In the genomic region with DNA sequence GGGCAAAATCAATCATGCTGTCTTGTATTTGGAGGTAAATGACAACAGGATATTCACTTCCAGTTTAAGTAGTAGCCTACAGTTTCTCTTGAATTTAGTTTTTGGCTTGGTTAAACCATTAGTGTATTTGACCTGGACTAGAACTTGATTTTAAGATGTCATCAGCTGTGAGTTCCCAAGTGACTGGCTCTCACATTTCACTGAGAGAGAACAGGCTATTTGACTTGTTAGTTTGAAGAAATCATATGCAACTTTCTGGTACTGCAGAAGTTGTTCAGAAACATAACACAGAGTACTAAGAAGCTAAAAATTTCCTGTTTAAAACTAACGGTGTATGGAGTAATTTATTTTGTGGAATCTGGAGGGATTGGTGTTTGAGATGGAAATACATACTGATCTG, we compare ENCODE assay signal across 17 cellular contexts. TPM values are rescaled to one million over a fixed set of nuclear protein-coding genes. Genes with fewer than 3 reads are reported as not detected.
DNase-seq lines count a peak whose midpoint lies in the region; ATAC-seq and TF ChIP-seq lines count a peak whose summit lies in the region.
"Had no signal": no experiment of that assay in that cellular context is flagged by ENCODE, and none has a peak within 500 bp of the region (broad histone marks: within the 10 kb centered on the region; RNA-seq: fewer than 3 reads in every experiment).

No MANE protein-coding gene starts in this region.

- H3K9me2 ChIP-seq in PC-3 (replicated peaks; ENCODE audit: low read length) = no peaks in the 10 kb centered on the region

- H3K79me2 ChIP-seq in PC-3 (ENCODE audit: low read length) = peaks cover 87% of the 10 kb centered on the region

- peak overlapping the region; percentile 34 for H3K9ac ChIP-seq in PC-3 (ENCODE audit: low read length)
- H3K9ac ChIP-seq: parathyroid adenoma had no signal

- CTCF ChIA-PET in HEK293 (lab: Yijun Ruan, JAX) = no interaction called here
- CTCF ChIA-PET in PC-3 (lab: Charles Lee) = interaction anchor here (0.5 to 1.2 kb wide), 2 partner anchors 20 to 497 kb away, joined by 5 to 6 read pairs; no protein-coding TSS in a partner anchor

- no peak for TF ChIP-seq CTCF in HEK293 (tag by site-specific recombination; IDR thresholded peaks at IDR 0.05)
- TF ChIP-seq CTCF in PC-3 (conservative IDR thresholded peaks at IDR 0.05; ENCODE audit: low read depth, low read length) = no peak
- TF ChIP-seq CTCF in gastrocnemius medialis (IDR thresholded peaks at IDR 0.05 in 4 of 5, conservative IDR thresholded peaks at IDR 0.05 in 1 of 5) = no peak

- no peak overlapping the region for H3K27ac ChIP-seq in HEK293 (ENCODE audit: extremely low read depth, low read depth, low read length)
- peak overlapping the region; percentile 78 for H3K27ac ChIP-seq in PC-3 (ENCODE audit: low read length)
- peak overlapping the region; percentile 87 for H3K27ac ChIP-seq in epithelial cell of prostate
- H3K27ac ChIP-seq in gastrocnemius medialis = peak overlapping the region; percentile 64 to 80 (median 72)
- H3K27ac ChIP-seq: parathyroid adenoma had no signal

- H3K27me3 ChIP-seq in PC-3 (ENCODE audit: low read length) = no peaks in the 10 kb centered on the region
- no peaks in the 10 kb centered on the region for H3K27me3 ChIP-seq in gastrocnemius medialis

- peak overlapping the region; percentile 72 for H3K4me2 ChIP-seq in PC-3 (ENCODE audit: low read length)

- H2AFZ ChIP-seq in PC-3 (ENCODE audit: low read length) = no peak overlapping the region
- H2AFZ ChIP-seq: parathyroid adenoma had no signal

- H3K4me1 ChIP-seq in HEK293 (ENCODE audit: control insufficient read depth, insufficient read depth, low read length) (peaks cover 23% of the 10 kb centered on the region), PC-3 (ENCODE audit: insufficient read depth, low read length) (peaks cover 59% of the 10 kb centered on the region), gastrocnemius medialis (peaks cover 60 to 75% of the 10 kb centered on the region in 2 donors)

- DNase-seq in PC-3 (peak; percentile 28), epithelial cell of prostate (ENCODE audit: low read depth, low spot score) (no peak), gastrocnemius medialis (no peak)
- no peak for DNase-seq in stimulated activated CD4-positive, alpha-beta T cell treated with anti-CD3 and anti-CD28 coated beads, Interleukin-4, amount 100 ng/mL, for 24 hours
- DNase-seq: activated CD4-positive, alpha-beta T cell treated with anti-CD3 and anti-CD28 coated beads for 4 hours; activated T-cell treated with anti-CD3 and anti-CD28 coated beads for 4 hours; CD4-positive, alpha-beta memory T cell; central memory CD4-positive, alpha-beta T cell; hippocampal formation; NCI-H2029 treated with DMSO at 0.1 percent for 48 hours; stimulated activated CD4-positive, alpha-beta T cell treated with anti-CD3 and anti-CD28 coated beads, Interleukin-12 subunit alpha, Interleukin-12 subunit beta, amount 100 ng/mL, for 4 hours had no signal

- H3K4me3 ChIP-seq in HEK293 (ENCODE audit: low read depth, low read length) = no peak overlapping the region
- peak overlapping the region; percentile 41 for H3K4me3 ChIP-seq in PC-3 (ENCODE audit: low read length)
- no peak overlapping the region for H3K4me3 ChIP-seq in gastrocnemius medialis

- TF ChIP-seq POLR2A in gastrocnemius medialis (IDR thresholded peaks at IDR 0.05) = no peak

- POLR2A ChIA-PET in HEK293 (lab: Yijun Ruan, JAX) (no interaction called here), PC-3 (lab: Charles Lee; ENCODE audit: unreplicated experiment) (interaction anchor here (0.6 kb wide), 2 partner anchors 16 to 113 kb away, joined by 3 to 4 read pairs; no protein-coding TSS in a partner anchor)

- in situ Hi-C loops in gastrocnemius medialis (cut with MboI; ENCODE audit: low sequenced_read_pairs in 4 of 4) = no loop called here

- no peaks in the 10 kb centered on the region for H3K36me3 ChIP-seq in HEK293 (ENCODE audit: control insufficient read depth in 2 of 2, insufficient read depth in 1 of 2, low read length in 2 of 2)
- H3K36me3 ChIP-seq in PC-3 (ENCODE audit: low read depth, low read length) = 0 out of 2 replicates have a peak, but pooled peaks cover 5% of the 10 kb centered on the region
- no peaks in the 10 kb centered on the region for H3K36me3 ChIP-seq in gastrocnemius medialis

- BruUV-seq in PC-3 (replicated peaks; lab: Mats Ljungman, UMichigan) = no TSS peak

- intact Hi-C loops in PC-3 (cut with micrococcal nuclease) = loop anchor here (1.0 to 5.0 kb wide), 6 partner anchors 21 to 495 kb away; no protein-coding TSS in a partner anchor
- intact Hi-C loops in gastrocnemius medialis (cut with DNase I; ENCODE audit: low total_unique reads) = loop anchor here (5.0 kb wide), 1 partner anchor 110 kb away; no protein-coding TSS in a partner anchor

- H3F3A ChIP-seq in PC-3 (ENCODE audit: low read length, unreplicated experiment) = peaks cover 13% of the 10 kb centered on the region

- ATAC-seq in PC-3 = no peak; the same call in 1 of the 2 replicates
- peak; percentile 44 to 72 for ATAC-seq in gastrocnemius medialis
- ATAC-seq in HG02571 (IDR thresholded peaks at IDR 0.05; ENCODE audit: unreplicated experiment) = no peak
- no peak for ATAC-seq in HG02798 (IDR thresholded peaks at IDR 0.05; ENCODE audit: poor library complexity, unreplicated experiment)
- ATAC-seq: activated naive CD4-positive, alpha-beta T cell treated with anti-CD3 and anti-CD28 coated beads, Interleukin-2, amount 50 U/mL, for 72 hours; Right ventricle myocardium inferior had no signal

- H3K9me3 ChIP-seq in HEK293 (ENCODE audit: control insufficient read depth, insufficient read depth, low read depth, low read length) (no peaks in the 10 kb centered on the region), PC-3 (ENCODE audit: low read length) (no peaks in the 10 kb centered on the region), gastrocnemius medialis (no peaks in the 10 kb centered on the region)

- H4K20me1 ChIP-seq in PC-3 (ENCODE audit: low read length) = no peaks in the 10 kb centered on the region

TF ChIP-seq in HEK293, 187 proteins besides CTCF, POLR2A, EP300 and RAD21:
- TF ChIP-seq, protein P1, sequence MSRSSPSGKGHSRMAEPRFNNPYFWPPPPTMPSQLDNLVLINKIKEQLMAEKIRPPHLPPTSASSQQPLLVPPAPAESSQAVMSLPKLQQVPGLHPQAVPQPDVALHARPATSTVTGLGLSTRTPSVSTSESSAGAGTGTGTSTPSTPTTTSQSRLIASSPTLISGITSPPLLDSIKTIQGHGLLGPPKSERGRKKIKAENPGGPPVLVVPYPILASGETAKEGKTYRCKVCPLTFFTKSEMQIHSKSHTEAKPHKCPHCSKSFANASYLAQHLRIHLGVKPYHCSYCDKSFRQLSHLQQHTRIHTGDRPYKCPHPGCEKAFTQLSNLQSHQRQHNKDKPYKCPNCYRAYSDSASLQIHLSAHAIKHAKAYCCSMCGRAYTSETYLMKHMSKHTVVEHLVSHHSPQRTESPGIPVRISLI (tag by site-specific recombination; IDR thresholded peaks at IDR 0.05) = no peak
- TF ChIP-seq ZNF777 (tag by site-specific recombination; IDR thresholded peaks at IDR 0.05; ENCODE audit: borderline replicate concordance) = no peak
- TF ChIP-seq, protein P2, sequence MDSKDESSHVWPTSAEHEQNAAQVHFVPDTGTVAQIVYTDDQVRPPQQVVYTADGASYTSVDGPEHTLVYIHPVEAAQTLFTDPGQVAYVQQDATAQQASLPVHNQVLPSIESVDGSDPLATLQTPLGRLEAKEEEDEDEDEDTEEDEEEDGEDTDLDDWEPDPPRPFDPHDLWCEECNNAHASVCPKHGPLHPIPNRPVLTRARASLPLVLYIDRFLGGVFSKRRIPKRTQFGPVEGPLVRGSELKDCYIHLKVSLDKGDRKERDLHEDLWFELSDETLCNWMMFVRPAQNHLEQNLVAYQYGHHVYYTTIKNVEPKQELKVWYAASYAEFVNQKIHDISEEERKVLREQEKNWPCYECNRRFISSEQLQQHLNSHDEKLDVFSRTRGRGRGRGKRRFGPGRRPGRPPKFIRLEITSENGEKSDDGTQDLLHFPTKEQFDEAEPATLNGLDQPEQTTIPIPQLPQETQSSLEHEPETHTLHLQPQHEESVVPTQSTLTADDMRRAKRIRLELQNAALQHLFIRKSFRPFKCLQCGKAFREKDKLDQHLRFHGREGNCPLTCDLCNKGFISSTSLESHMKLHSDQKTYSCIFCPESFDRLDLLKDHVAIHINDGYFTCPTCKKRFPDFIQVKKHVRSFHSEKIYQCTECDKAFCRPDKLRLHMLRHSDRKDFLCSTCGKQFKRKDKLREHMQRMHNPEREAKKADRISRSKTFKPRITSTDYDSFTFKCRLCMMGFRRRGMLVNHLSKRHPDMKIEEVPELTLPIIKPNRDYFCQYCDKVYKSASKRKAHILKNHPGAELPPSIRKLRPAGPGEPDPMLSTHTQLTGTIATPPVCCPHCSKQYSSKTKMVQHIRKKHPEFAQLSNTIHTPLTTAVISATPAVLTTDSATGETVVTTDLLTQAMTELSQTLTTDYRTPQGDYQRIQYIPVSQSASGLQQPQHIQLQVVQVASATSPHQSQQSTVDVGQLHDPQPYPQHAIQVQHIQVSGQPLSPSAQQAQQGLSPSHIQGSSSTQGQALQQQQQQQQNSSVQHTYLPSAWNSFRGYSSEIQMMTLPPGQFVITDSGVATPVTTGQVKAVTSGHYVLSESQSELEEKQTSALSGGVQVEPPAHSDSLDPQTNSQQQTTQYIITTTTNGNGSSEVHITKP (tag by site-specific recombination; IDR thresholded peaks at IDR 0.05) = 0 out of 2 replicates have a peak, but pooled peaks have one; percentile 9
- no peak for TF ChIP-seq MEIS1 (CRISPR knock-in tag; IDR thresholded peaks at IDR 0.05; ENCODE audit: borderline replicate concordance)
- no peak for TF ChIP-seq MYNN (tag by site-specific recombination; IDR thresholded peaks at IDR 0.05; ENCODE audit: borderline replicate concordance)

RNA-seq across cellular contexts. Expression of a gene that starts 22.3 kb away (rescaled TPM):
- total RNA-seq in PC-3 (2014; rRNA removed) = 88.6 and 95.7 TPM in 2 replicates
- 10 to 100 TPM; 50.1 to 69.2 (median 62.0) TPM for total RNA-seq in gastrocnemius medialis

RNA-seq across cellular contexts. Expression of a gene that starts 32.7 kb away (rescaled TPM):
- 29.2 and 33.2 TPM in 2 replicates for total RNA-seq in PC-3 (2014; rRNA removed)
- 10 to 100 TPM; 27.8 to 62.6 (median 46.1) TPM for total RNA-seq in gastrocnemius medialis
- total RNA-seq: CD4-positive, alpha-beta memory T cell had no signal

Comparison
In these comparisons a context has a peak if more than half of its experiments do, and no peak if none do; other contexts are left out.
1. ATAC-seq: peak in gastrocnemius medialis (2 of 2); none in PC-3 (single experiment), HG02571 (single experiment) and HG02798 (single experiment).